In genomic region chr22:27372969-27373670, GRCh38 we compare ENCODE assay signal across 14 cellular contexts.
DNase-seq lines count a peak whose midpoint lies in the region; ATAC-seq, FAIRE-seq and TF ChIP-seq lines count a peak whose summit lies in the region.
"Had no signal": no experiment of that assay in that cellular context is flagged by ENCODE, and none has a peak within 500 bp of the region (broad histone marks: within the 10 kb centered on the region; RNA-seq: fewer than 3 reads in every experiment).

No MANE protein-coding gene starts in this region.

- H3K79me2 ChIP-seq in K562 (ENCODE audit: control insufficient read depth, insufficient read depth, low read length) = no peaks in the 10 kb centered on the region

- no TSS peak for BruUV-seq in K562 (replicated peaks; lab: Mats Ljungman, UMichigan)

- FAIRE-seq in K562 (lab: Jason Lieb, UNC) = no peak

- WGBS in K562 (ENCODE audit: insufficient coverage, low coverage, missing lambda C conversion rate) = 2% methylated on average over 9 of the region's 10 CpGs

- H3K4me1 Mint-ChIP-seq in HFFc6 (ENCODE audit: low read depth) = no peaks in the 10 kb centered on the region

- H3K36me3 Mint-ChIP-seq in HFFc6 (ENCODE audit: low read depth) = no peaks in the 10 kb centered on the region

- peak; percentile 44 for DNase-seq in COR-L47 (lab: John Stamatoyannopoulos, UW)
- DNase-seq in NCI-H146 treated with DMSO at 0.1 percent for 48 hours (lab: John Stamatoyannopoulos, UW; ENCODE audit: unreplicated experiment) = peak; percentile 7
- peak in 1 of 4 experiments; percentile 32 for DNase-seq in K562 (ENCODE audit: extremely low read depth in 1 of 4, low spot score in 3 of 4)
- peak; percentile 70 for DNase-seq in lower lobe of right lung
- no peak for DNase-seq in HFFc6
- no peak for DNase-seq in HPDE6-E6E7 (ENCODE audit: extremely low spot score)
- no peak for DNase-seq in NAMALWA (ENCODE audit: low spot score)
- DNase-seq in central memory CD4-positive, alpha-beta T cell = no peak
- DNase-seq: activated T-cell treated with anti-CD3 and anti-CD28 coated beads, Interleukin-2, amount 50 U/mL, for 48 hours; foreskin fibroblast; KG1; stimulated activated CD4-positive, alpha-beta T cell treated with anti-CD3 and anti-CD28 coated beads, Interleukin-15, amount 100 ng/mL, for 24 hours; stimulated activated naive CD8-positive, alpha-beta T cell treated with anti-CD3 and anti-CD28 coated beads, Interleukin-15, Interleukin-2, amounts not matched to agents 100 U/mL and 50 U/mL, for 24 hours had no signal

- TF ChIP-seq RAD21 in K562 (CRISPR knock-in tag; conservative IDR thresholded peaks at IDR 0.05 in 1 of 2, IDR thresholded peaks at IDR 0.05 in 1 of 2) = no peak

- no peaks in the 10 kb centered on the region for H3K4me1 ChIP-seq in K562 (replicated peaks in 1 of 2; ENCODE audit: control insufficient read depth in 2 of 2, insufficient read depth in 2 of 2, low read length in 2 of 2)
- H3K4me1 ChIP-seq in lower lobe of right lung = no peaks in the 10 kb centered on the region

- CTCF ChIA-PET in K562 (lab: Yijun Ruan, JAX; ENCODE audit: low intra/inter-chr PET ratio) = no interaction called here

- TF ChIP-seq POLR2A in K562 (conservative IDR thresholded peaks at IDR 0.05) = no peak

- H3K4me3 ChIP-seq in K562 = no peak overlapping the region
- H3K4me3 ChIP-seq in lower lobe of right lung = no peak overlapping the region
- H3K4me3 ChIP-seq: cardiac muscle cell had no signal

- H3K9me1 ChIP-seq in K562 (ENCODE audit: control insufficient read depth, insufficient read depth, low read length) = no peaks in the 10 kb centered on the region

- H3K36me3 ChIP-seq in K562 (ENCODE audit: control insufficient read depth, insufficient read depth, low read length) (no peaks in the 10 kb centered on the region), lower lobe of right lung (no peaks in the 10 kb centered on the region)
- H3K36me3 ChIP-seq: cardiac muscle cell had no signal

- no peaks in the 10 kb centered on the region for H3K9me3 Mint-ChIP-seq in HFFc6

- no peak for TF ChIP-seq CTCF in K562 (IDR thresholded peaks at IDR 0.05 in 2 of 3, conservative IDR thresholded peaks at IDR 0.05 in 1 of 3; ENCODE audit: insufficient read depth in 2 of 3, low read depth in 1 of 3, low read length in 3 of 3)
- peak; percentile 15 for TF ChIP-seq CTCF in lower lobe of right lung (IDR thresholded peaks at IDR 0.05)
- no peak for TF ChIP-seq CTCF in HFFc6 (IDR thresholded peaks at IDR 0.05)

- no peak for TF ChIP-seq EP300 in K562 (IDR thresholded peaks at IDR 0.05; ENCODE audit: low read length)

- H3K27me3 ChIP-seq in K562 (ENCODE audit: control insufficient read depth in 2 of 2, insufficient read depth in 2 of 2, low read length in 2 of 2) = peaks cover 0 to 2% of the 10 kb centered on the region in 2 experiments; a peak in 2 of 5 replicates
- H3K27me3 ChIP-seq in lower lobe of right lung (ENCODE audit: low read depth) = no peaks in the 10 kb centered on the region
- H3K27me3 ChIP-seq: cardiac muscle cell had no signal

- peaks cover 29% of the 10 kb centered on the region for H3K27me3 Mint-ChIP-seq in HFFc6 (ENCODE audit: insufficient read depth)

- in situ Hi-C loops in K562 (cut with MboI) = no loop called here

- H4K20me1 ChIP-seq in K562 (replicated peaks; ENCODE audit: control insufficient read depth, insufficient read depth, low read length) = no peaks in the 10 kb centered on the region

- intact Hi-C loops in K562 (cut with micrococcal nuclease) = no loop called here
- intact Hi-C loops in lower lobe of right lung (cut with DNase I) = no loop called here

- no peak overlapping the region for H3K4me2 ChIP-seq in K562 (ENCODE audit: insufficient read depth, low read length)

- POLR2A ChIA-PET in K562 (lab: Yijun Ruan, JAX) = no interaction called here

- H3K4me3 Mint-ChIP-seq in HFFc6 = no peak overlapping the region

- no peak overlapping the region for H3K27ac Mint-ChIP-seq in HFFc6

- H2AFZ ChIP-seq in K562 (ENCODE audit: low read depth, low read length) = no peak overlapping the region

- H3K9me3 ChIP-seq in K562 (replicated peaks; ENCODE audit: control insufficient read depth, insufficient read depth, low read depth, low read length) (no peaks in the 10 kb centered on the region), lower lobe of right lung (no peaks in the 10 kb centered on the region)

- no peak overlapping the region for H3K9ac ChIP-seq in K562 (ENCODE audit: insufficient read depth in 1 of 2, low read depth in 2 of 2, low read length in 2 of 2)

- ATAC-seq in K562 (0 out of 3 replicates have a peak, but pooled peaks have one; percentile 42), lower lobe of right lung (no peak)
- ATAC-seq: stimulated activated naive CD8-positive, alpha-beta T cell treated with anti-CD3 and anti-CD28 coated beads, Interleukin-15, Interleukin-2, amounts not matched to agents 100 U/mL and 50 U/mL, for 24 hours had no signal

- H3K27ac ChIP-seq in K562 (ENCODE audit: extremely low read depth, low read depth, low read length) (no peak overlapping the region), lower lobe of right lung (no peak overlapping the region)
- H3K27ac ChIP-seq: cardiac muscle cell had no signal

TF ChIP-seq in K562, 482 proteins besides CTCF, POLR2A, EP300 and RAD21:
- TF ChIP-seq YY1 (IDR thresholded peaks at IDR 0.05; ENCODE audit: borderline replicate concordance in 1 of 3, control insufficient read depth in 1 of 3, extremely low read depth in 1 of 3, insufficient read depth in 3 of 3, insufficient read length in 1 of 3, insufficient replicate concordance in 2 of 3, low read depth in 1 of 3, low read length in 2 of 3) = peak in 1 of 3 experiments; percentile 30
- no peak for TF ChIP-seq NR2F6 (CRISPR knock-in tag; IDR thresholded peaks at IDR 0.05)
- TF ChIP-seq NRF1 (conservative IDR thresholded peaks at IDR 0.05 in 1 of 2, IDR thresholded peaks at IDR 0.05 in 1 of 2) = peak in 1 of 2 experiments; percentile 35; a peak in 1 of 4 replicates
- TF ChIP-seq TCF7L2 (IDR thresholded peaks at IDR 0.05; ENCODE audit: low read depth, low read length) = no peak
- peak in 1 of 2 experiments; percentile 47; a peak in 1 of 4 replicates for TF ChIP-seq FOXA3 (CRISPR knock-in tag; conservative IDR thresholded peaks at IDR 0.05 in 1 of 2, IDR thresholded peaks at IDR 0.05 in 1 of 2)

Comparison
In these comparisons a context has a peak if more than half of its experiments do, and no peak if none do; other contexts are left out.
1. DNase-seq: peak in COR-L47 (single experiment), NCI-H146 treated with DMSO at 0.1 percent for 48 hours (single experiment) and lower lobe of right lung (single experiment); none in HFFc6 (single experiment), HPDE6-E6E7 (single experiment), NAMALWA (single experiment) and central memory CD4-positive, alpha-beta T cell (single experiment).